ENCODE assay signal across 4 cellular contexts in genomic region chr1:14630986-14631385, GRCh38.
"Had no signal": no experiment of that assay in that cellular context is flagged by ENCODE, and none has a peak within 500 bp of the region (broad histone marks: within the 10 kb centered on the region; RNA-seq: fewer than 3 reads in every experiment).

No MANE protein-coding gene starts in this region.

- ATAC-seq: GM23338 had no signal

- DNase-seq: H9, HCEC 1CT, IMR-90 had no signal

- H2AFZ ChIP-seq: GM23338 had no signal

- H3K4me3 ChIP-seq: GM23338 had no signal

- H3K4me2 ChIP-seq: GM23338 had no signal

- H3K9me3 Mint-ChIP-seq: GM23338, H9 had no signal

- H3K27ac Mint-ChIP-seq: GM23338, H9 had no signal

- H3K4me3 Mint-ChIP-seq: GM23338, H9 had no signal
